8 cellular contexts compared by ENCODE assay signal in genomic region chr11:59755701-59756495, GRCh38. TPM values are rescaled to one million over a fixed set of nuclear protein-coding genes. Genes with fewer than 3 reads are reported as not detected.
DNase-seq lines count a peak whose midpoint lies in the region; ATAC-seq and TF ChIP-seq lines count a peak whose summit lies in the region.

No MANE protein-coding gene starts in this region.

- no peaks in the 10 kb centered on the region for H3K9me3 Mint-ChIP-seq in activated CD4-positive, alpha-beta memory T cell treated with anti-CD3 and anti-CD28 coated beads for 36 hours

- H3K27me3 Mint-ChIP-seq in activated CD4-positive, alpha-beta memory T cell treated with anti-CD3 and anti-CD28 coated beads for 36 hours = no peaks in the 10 kb centered on the region

- no peak overlapping the region for H3K27ac Mint-ChIP-seq in activated CD4-positive, alpha-beta memory T cell treated with anti-CD3 and anti-CD28 coated beads for 36 hours

- no peaks in the 10 kb centered on the region for H3K9me3 ChIP-seq in duodenal mucosa (ENCODE audit: control insufficient read depth in 1 of 2, low read length in 2 of 2)

- H3K4me1 Mint-ChIP-seq in activated CD4-positive, alpha-beta memory T cell treated with anti-CD3 and anti-CD28 coated beads for 36 hours (ENCODE audit: low read depth) = peaks cover 17% of the 10 kb centered on the region

- H3K4me1 ChIP-seq in duodenal mucosa (ENCODE audit: control insufficient read depth in 1 of 2, insufficient read depth in 2 of 2, low read length in 2 of 2) = peaks cover 26 to 38% of the 10 kb centered on the region in 2 donors

- TF ChIP-seq CTCF in AG10803 (conservative IDR thresholded peaks at IDR 0.05; ENCODE audit: low read length) = 0 out of 2 replicates have a peak, but pooled peaks have one; percentile 4

- peak overlapping the region; percentile 88 for H3K27ac ChIP-seq in duodenal mucosa (ENCODE audit: low read depth, low read length)

- peaks cover 6% of the 10 kb centered on the region in 2 donors for H3K36me3 ChIP-seq in duodenal mucosa (ENCODE audit: control insufficient read depth in 1 of 2, insufficient read depth in 2 of 2, low read length in 2 of 2)

- H3K4me3 Mint-ChIP-seq in activated CD4-positive, alpha-beta memory T cell treated with anti-CD3 and anti-CD28 coated beads for 36 hours = peak overlapping the region; percentile 76

- H3K36me3 Mint-ChIP-seq in activated CD4-positive, alpha-beta memory T cell treated with anti-CD3 and anti-CD28 coated beads for 36 hours = no peaks in the 10 kb centered on the region

- H3K4me3 ChIP-seq in AG10803 (ENCODE audit: low read length) = peak overlapping the region; percentile 85
- H3K4me3 ChIP-seq in duodenal mucosa (ENCODE audit: low read depth in 1 of 2, low read length in 2 of 2) = peak overlapping the region; percentile 85 to 87

- CTCF ChIA-PET in activated CD4-positive, alpha-beta memory T cell treated with anti-CD3 and anti-CD28 coated beads for 36 hours (lab: Charles Lee) = interaction anchor here (0.9 to 7.6 kb wide), 9 partner anchors 9 to 163 kb away, joined by 3 to 132 read pairs (median 5); partner anchors contain the start of genes MRPL16 and PATL1

- no peaks in the 10 kb centered on the region for H3K27me3 ChIP-seq in duodenal mucosa (ENCODE audit: control insufficient read depth in 1 of 2, insufficient read depth in 2 of 2, low read length in 2 of 2)

- DNase-seq in AG10803 (ENCODE audit: low read depth) = peak; percentile 66
- DNase-seq in NCI-H1105 treated with DMSO at 0.1 percent for 48 hours (lab: John Stamatoyannopoulos, UW) = peak; percentile 37
- DNase-seq in activated CD4-positive, alpha-beta memory T cell treated with anti-CD3 and anti-CD28 coated beads for 36 hours = peak; percentile 64
- DNase-seq in left lobe of liver (ENCODE audit: low spot score) = peak; percentile 69
- DNase-seq in stimulated activated CD4-positive, alpha-beta T cell treated with anti-CD3 and anti-CD28 coated beads, Interleukin-2, amount 100 ng/mL, for 4 hours (ENCODE audit: low read depth) = peak; percentile 30

- intact Hi-C loops in activated CD4-positive, alpha-beta memory T cell treated with anti-CD3 and anti-CD28 coated beads for 36 hours (cut with micrococcal nuclease) = loop anchor here (1.0 to 2.0 kb wide), 3 partner anchors 16 to 163 kb away; no protein-coding TSS in a partner anchor

- H3K9ac ChIP-seq in duodenal mucosa (ENCODE audit: low read depth in 1 of 2, low read length in 2 of 2) = peak overlapping the region; percentile 76 to 88

- peak; percentile 12 for ATAC-seq in GM21528 (IDR thresholded peaks at IDR 0.05; ENCODE audit: low FRiP score, unreplicated experiment)
- ATAC-seq in left lobe of liver = peak; percentile 63
- ATAC-seq in HG02840 (IDR thresholded peaks at IDR 0.05; ENCODE audit: low FRiP score, unreplicated experiment) = no peak

- POLR2A ChIA-PET in activated CD4-positive, alpha-beta memory T cell treated with anti-CD3 and anti-CD28 coated beads for 36 hours (lab: Charles Lee) = interaction anchor here (0.6 to 1.5 kb wide), 2 partner anchors 16 to 168 kb away, joined by 3 read pairs; no protein-coding TSS in a partner anchor

RNA-seq across cellular contexts. Expression of gene STX3, which starts 0.7 kb away (rescaled TPM):
- 10 to 100 TPM; 11.7 to 12.3 TPM for total RNA-seq in activated CD4-positive, alpha-beta memory T cell treated with anti-CD3 and anti-CD28 coated beads for 36 hours
- total RNA-seq in left lobe of liver = 3.8 TPM

RNA-seq across cellular contexts. Expression of gene OR10V1, which starts 42.3 kb away (rescaled TPM):
- total RNA-seq in activated CD4-positive, alpha-beta memory T cell treated with anti-CD3 and anti-CD28 coated beads for 36 hours = not detected
- not detected for total RNA-seq in left lobe of liver

RNA-seq across cellular contexts. Expression of gene MRPL16, which starts 54.7 kb away (rescaled TPM):
- 10 to 100 TPM; 80.2 to 80.5 TPM for total RNA-seq in activated CD4-positive, alpha-beta memory T cell treated with anti-CD3 and anti-CD28 coated beads for 36 hours
- 34.3 TPM for total RNA-seq in left lobe of liver
